Comparison of ENCODE assay signal across 23 cellular contexts in the genomic region with DNA sequence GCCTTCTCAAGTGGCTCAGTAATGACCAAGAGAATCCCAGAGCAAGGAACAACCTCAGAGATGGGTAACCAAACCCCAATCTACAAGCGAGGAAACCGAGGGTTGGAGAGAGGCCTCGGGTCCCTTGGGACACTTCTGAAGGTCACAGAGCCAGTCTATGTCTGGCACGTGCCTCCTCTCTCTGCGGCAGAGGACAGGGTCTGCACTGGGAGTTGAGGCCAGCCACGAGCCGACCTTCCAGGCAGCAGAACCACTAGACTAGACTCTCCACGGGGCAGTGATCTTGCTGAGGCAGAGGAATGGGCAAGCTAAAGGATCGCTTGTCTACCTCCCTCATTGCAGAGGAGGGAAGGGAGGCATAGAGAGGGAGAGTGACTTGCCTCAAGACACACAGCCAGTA.
A peak's percentile ranks its signal among the peaks of the same experiment; 100 is the strongest.
DNase-seq lines count a peak whose midpoint lies in the region; ATAC-seq and TF ChIP-seq lines count a peak whose summit lies in the region.
"Had no signal": no experiment of that assay in that cellular context is flagged by ENCODE, and none has a peak within 500 bp of the region (broad histone marks: within the 10 kb centered on the region; RNA-seq: fewer than 3 reads in every experiment).

No MANE protein-coding gene starts in this region.

- no peak overlapping the region for H2AK5ac ChIP-seq in neuronal stem cell (ENCODE audit: low read depth, low read length)

- no peaks in the 10 kb centered on the region for H3K79me1 ChIP-seq in neuronal stem cell (ENCODE audit: low read depth, low read length)

- H3K27me3 Mint-ChIP-seq in CD14-positive monocyte (ENCODE audit: low read depth in 3 of 3): peaks cover 0 to 1% (median under 1%) of the 10 kb centered on the region in 3 donors

- no peak overlapping the region for H2BK5ac ChIP-seq in neuronal stem cell (ENCODE audit: low read length)

- no peak overlapping the region for H2BK15ac ChIP-seq in neuronal stem cell (ENCODE audit: low read length)

- no peak overlapping the region for H2AFZ ChIP-seq in neuronal stem cell (ENCODE audit: low read length)

- H3K27me3 ChIP-seq in Panc1 (ENCODE audit: control insufficient read depth, insufficient read depth, low read length) (no peaks in the 10 kb centered on the region), neuronal stem cell (ENCODE audit: control insufficient read depth in 3 of 3, insufficient read depth in 3 of 3, low read depth in 1 of 3, low read length in 3 of 3) (peaks cover 0 to 6% (median 0%) of the 10 kb centered on the region in 3 experiments)
- H3K27me3 ChIP-seq: BE2C had no signal

- H3K36me3 ChIP-seq in Panc1 (ENCODE audit: control insufficient read depth, insufficient read depth, low read length) (no peaks in the 10 kb centered on the region), neuronal stem cell (replicated peaks in 1 of 2; ENCODE audit: control insufficient read depth in 2 of 2, insufficient read depth in 2 of 2, low read length in 2 of 2) (no peaks in the 10 kb centered on the region)
- H3K36me3 ChIP-seq: BE2C had no signal

- no CpG with 5 or more reads among the region's 9 CpGs for WGBS in neuronal stem cell (ENCODE audit: extremely low coverage in 2 of 2, insufficient read length in 2 of 2, insufficient replicate concordance in 1 of 2), 2 donors

- no peak overlapping the region for H3K4me3 ChIP-seq in Panc1 (ENCODE audit: low read depth in 2 of 2, low read length in 2 of 2)
- no peak overlapping the region for H3K4me3 ChIP-seq in neuronal stem cell (ENCODE audit: low read length in 2 of 2)
- H3K4me3 ChIP-seq: A549, GM12878 had no signal

- intact Hi-C loops in CD14-positive monocyte (cut with micrococcal nuclease) (loop anchor here in 1 of 2 donors (5.0 kb wide), 2 partner anchors 43 to 78 kb away; no protein-coding TSS in a partner anchor), Panc1 (cut with micrococcal nuclease; ENCODE audit: unreplicated experiment) (no loop called here), head of caudate nucleus (cut with DNase I) (no loop called here)

- DNase-seq in CD14-positive monocyte (ENCODE audit: low spot score) (no peak), Panc1 (ENCODE audit: low read depth, low spot score) (no peak), iPS-NIHi7 (ENCODE audit: extremely low spot score) (peak; percentile 5), mesenteric fat pad (ENCODE audit: low spot score) (peak; percentile 65), head of caudate nucleus (no peak), neuronal stem cell (ENCODE audit: low spot score) (no peak)
- DNase-seq: 8988T; ACHN; AML-193; BE2C; C1 segment of cervical spinal cord; Caco-2; CD4-positive, CD25-positive, alpha-beta regulatory T cell; CD8-positive, alpha-beta T cell; DMS153; DND-41; GDM1; GOT3; H7 had no signal

- H3K36me3 Mint-ChIP-seq in CD14-positive monocyte: no peaks in the 10 kb centered on the region
- H3K36me3 Mint-ChIP-seq: CD4-positive, CD25-positive, alpha-beta regulatory T cell; CD8-positive, alpha-beta T cell had no signal

- H3K9me3 ChIP-seq in Panc1 (ENCODE audit: control insufficient read depth, insufficient read depth, low read depth, low read length) (no peaks in the 10 kb centered on the region), neuronal stem cell (replicated peaks in 1 of 2; ENCODE audit: control insufficient read depth in 2 of 2, insufficient read depth in 1 of 2, low read depth in 1 of 2, low read length in 2 of 2) (no peaks in the 10 kb centered on the region)
- H3K9me3 ChIP-seq: A549, BE2C, Caco-2 had no signal

- no peak overlapping the region for H3K14ac ChIP-seq in neuronal stem cell (ENCODE audit: low read length)

- no peak overlapping the region for H3K4ac ChIP-seq in neuronal stem cell (ENCODE audit: low read length)

- H3K18ac ChIP-seq in neuronal stem cell (ENCODE audit: low read length): no peak overlapping the region

- H3K4me2 ChIP-seq in neuronal stem cell (ENCODE audit: insufficient read depth, low read length, poor library complexity, severe bottlenecking): no peak overlapping the region
- H3K4me2 ChIP-seq: A549 had no signal

- H3K4me1 Mint-ChIP-seq in CD14-positive monocyte: peaks cover 9% of the 10 kb centered on the region

- no TSS peak for BruUV-seq in Panc1 (replicated peaks; lab: Mats Ljungman, UMichigan)

- H3K23ac ChIP-seq in neuronal stem cell (ENCODE audit: low read depth, low read length, poor library complexity): no peak overlapping the region

- no peak for ATAC-seq in Panc1
- ATAC-seq in HG03025 (IDR thresholded peaks at IDR 0.05; ENCODE audit: low FRiP score, unreplicated experiment): no peak
- ATAC-seq: A549; CD8-positive, alpha-beta T cell; GM12878; HCT116 had no signal

- CTCF ChIA-PET in Panc1 (lab: Charles Lee): no interaction called here

- POLR2A ChIA-PET in Panc1 (lab: Charles Lee): no interaction called here

- in situ Hi-C loops in Panc1 (cut with HindIII; ENCODE audit: low pct_unique_long_range_greater_than_20kb, low sequenced_read_pairs): no loop called here

- no peak overlapping the region for H3K4me3 Mint-ChIP-seq in CD14-positive monocyte
- H3K4me3 Mint-ChIP-seq: CD4-positive, CD25-positive, alpha-beta regulatory T cell; CD8-positive, alpha-beta T cell had no signal

- H2BK12ac ChIP-seq in neuronal stem cell (ENCODE audit: low read length): no peak overlapping the region

- no peak overlapping the region for H3K9ac ChIP-seq in neuronal stem cell (ENCODE audit: low read depth, low read length, poor library complexity)

- no peak for TF ChIP-seq CTCF in CD14-positive monocyte (IDR thresholded peaks at IDR 0.05)
- no peak for TF ChIP-seq CTCF in Panc1 (IDR thresholded peaks at IDR 0.05)

- peaks cover 5% of the 10 kb centered on the region for H3K4me1 ChIP-seq in Panc1 (ENCODE audit: control insufficient read depth, insufficient read depth, low read length)
- peaks cover 4 to 10% of the 10 kb centered on the region in 2 donors for H3K4me1 ChIP-seq in neuronal stem cell (ENCODE audit: control insufficient read depth in 2 of 2, insufficient read depth in 1 of 2, low read depth in 1 of 2, low read length in 2 of 2)
- H3K4me1 ChIP-seq: A549, BE2C, Caco-2 had no signal

- H4K8ac ChIP-seq in neuronal stem cell (ENCODE audit: low read depth, low read length): no peak overlapping the region

- no peak overlapping the region for H4K91ac ChIP-seq in neuronal stem cell (ENCODE audit: low read depth, low read length, poor library complexity)

- H3K27ac ChIP-seq in Panc1 (ENCODE audit: low read length): peak overlapping the region; percentile 23; the same call in 1 of the 2 replicates
- no peak overlapping the region for H3K27ac ChIP-seq in neuronal stem cell (replicated peaks; ENCODE audit: low read length)

- H2BK120ac ChIP-seq in neuronal stem cell (ENCODE audit: low read depth, low read length): no peak overlapping the region

- H3K9me3 Mint-ChIP-seq in CD14-positive monocyte: no peaks in the 10 kb centered on the region
- H3K9me3 Mint-ChIP-seq: CD4-positive, CD25-positive, alpha-beta regulatory T cell; CD8-positive, alpha-beta T cell had no signal

- H3K27ac Mint-ChIP-seq in CD14-positive monocyte: peak overlapping the region in 5 of 7 donors; percentile 7 to 82 (median 47)
- H3K27ac Mint-ChIP-seq: CD4-positive, CD25-positive, alpha-beta regulatory T cell; CD8-positive, alpha-beta T cell had no signal

Comparison
In these comparisons a context has a peak if more than half of its experiments do, and no peak if none do; other contexts are left out.
1. DNase-seq: peak in iPS-NIHi7 (single experiment) and mesenteric fat pad (single experiment); none in CD14-positive monocyte (single experiment), Panc1 (single experiment), head of caudate nucleus (0 of 42) and neuronal stem cell (single experiment).